In the genomic region with DNA sequence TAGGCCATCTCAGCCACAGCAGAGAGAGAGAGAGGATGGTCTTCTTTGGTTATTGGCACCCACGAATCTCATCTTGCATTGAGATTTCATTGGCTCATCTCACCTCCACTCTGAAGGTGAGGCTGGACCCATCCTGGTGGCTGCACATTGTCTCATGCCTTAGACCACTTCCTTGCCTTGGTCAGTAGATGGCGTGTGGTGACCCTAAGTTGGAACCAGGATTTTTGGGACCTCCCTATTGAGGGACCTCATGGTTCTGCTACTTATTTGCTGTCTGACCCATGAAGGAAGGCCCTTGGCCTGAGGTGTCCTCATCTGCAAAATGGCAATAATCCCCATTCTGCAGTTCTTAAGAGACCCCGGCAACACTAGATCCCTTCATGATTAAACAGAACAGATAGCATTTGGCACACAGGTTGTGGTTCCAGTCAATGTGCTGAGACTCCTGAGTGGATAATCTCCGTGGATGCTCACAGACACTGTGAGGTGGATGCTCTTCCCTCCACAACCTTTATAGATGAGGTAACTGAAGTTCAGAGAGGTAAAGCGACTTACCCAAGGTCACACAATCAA, we compare ENCODE assay signal across 8 cellular contexts. TPM values are rescaled to one million over a fixed set of nuclear protein-coding genes. Genes with fewer than 3 reads are reported as not detected.
DNase-seq lines count a peak whose midpoint lies in the region; ATAC-seq and TF ChIP-seq lines count a peak whose summit lies in the region.

No MANE protein-coding gene starts in this region.

- H3K27ac Mint-ChIP-seq in stimulated activated effector memory CD8-positive, alpha-beta T cell treated with anti-CD3 and anti-CD28 coated beads, Interleukin-12 subunit alpha, Interleukin-12 subunit beta, amount 100 ng/mL, for 72 hours: no peak overlapping the region

- ATAC-seq in stimulated activated effector memory CD8-positive, alpha-beta T cell treated with anti-CD3 and anti-CD28 coated beads, Interleukin-12 subunit alpha, Interleukin-12 subunit beta, amount 100 ng/mL, for 72 hours: peak; percentile 53

- no peaks in the 10 kb centered on the region for H4K20me1 ChIP-seq in OCI-LY7 (ENCODE audit: insufficient read depth, low read length)

- TF ChIP-seq CTCF in GM12873 (IDR thresholded peaks at IDR 0.05; ENCODE audit: insufficient read depth, low read depth, low read length, missing control alignments) (peak; percentile 84), OCI-LY7 (conservative IDR thresholded peaks at IDR 0.05; ENCODE audit: low read length) (peak; percentile 83), coronary artery (IDR thresholded peaks at IDR 0.05) (no peak)

- intact Hi-C loops in OCI-LY7 (cut with micrococcal nuclease; ENCODE audit: unreplicated experiment): loop anchor here (1.0 kb wide), 1 partner anchor 225 kb away; no protein-coding TSS in a partner anchor

- no peaks in the 10 kb centered on the region for H3K4me1 ChIP-seq in OCI-LY7 (ENCODE audit: insufficient read depth, low read length, poor library complexity, severe bottlenecking)

- no peaks in the 10 kb centered on the region for H3K79me2 ChIP-seq in OCI-LY7 (ENCODE audit: insufficient read depth, low read depth, low read length)

- no TSS peak for BruUV-seq in OCI-LY7 (replicated peaks; lab: Mats Ljungman, UMichigan)

- H3K4me3 Mint-ChIP-seq in stimulated activated effector memory CD8-positive, alpha-beta T cell treated with anti-CD3 and anti-CD28 coated beads, Interleukin-12 subunit alpha, Interleukin-12 subunit beta, amount 100 ng/mL, for 72 hours: no peak overlapping the region

- no peaks in the 10 kb centered on the region for H3K4me1 Mint-ChIP-seq in stimulated activated effector memory CD8-positive, alpha-beta T cell treated with anti-CD3 and anti-CD28 coated beads, Interleukin-12 subunit alpha, Interleukin-12 subunit beta, amount 100 ng/mL, for 72 hours

- H3K4me3 ChIP-seq in OCI-LY7 (ENCODE audit: low read depth, low read length, poor library complexity, severe bottlenecking) (no peak overlapping the region), coronary artery (no peak overlapping the region)

- H3K27ac ChIP-seq in OCI-LY7 (ENCODE audit: low read depth, low read length, poor library complexity, severe bottlenecking): no peak overlapping the region
- H3K27ac ChIP-seq in coronary artery: no peak overlapping the region

- no peak overlapping the region for H2AFZ ChIP-seq in OCI-LY7 (ENCODE audit: low read length)

- H3K9me3 Mint-ChIP-seq in stimulated activated effector memory CD8-positive, alpha-beta T cell treated with anti-CD3 and anti-CD28 coated beads, Interleukin-12 subunit alpha, Interleukin-12 subunit beta, amount 100 ng/mL, for 72 hours: no peaks in the 10 kb centered on the region

- DNase-seq in AML-193 (lab: John Stamatoyannopoulos, UW) (peak; percentile 2 to 36), OCI-LY7 (ENCODE audit: low spot score) (peak; percentile 57), fibroblast of gingiva (ENCODE audit: low read depth) (peak; percentile 29), amniotic stem cell (lab: John Stamatoyannopoulos, UW) (no peak), coronary artery (ENCODE audit: low spot score) (no peak)
- DNase-seq in stimulated activated effector memory CD8-positive, alpha-beta T cell treated with anti-CD3 and anti-CD28 coated beads, Interleukin-12 subunit alpha, Interleukin-12 subunit beta, amount 100 ng/mL, for 72 hours (ENCODE audit: low spot score in 2 of 2): peak in 1 of 2 donors; percentile 51
- no peak for DNase-seq in activated CD8-positive, alpha-beta memory T cell treated with anti-CD3 and anti-CD28 coated beads, Interleukin-2, amount 50 U/mL, for 48 hours

- H3K36me3 ChIP-seq in OCI-LY7 (ENCODE audit: insufficient read depth, low read length): no peaks in the 10 kb centered on the region

- POLR2A ChIA-PET in OCI-LY7 (lab: Charles Lee): no interaction called here

- no peak overlapping the region for H3K4me2 ChIP-seq in OCI-LY7 (ENCODE audit: low read length)

- no peaks in the 10 kb centered on the region for H3K9me3 ChIP-seq in OCI-LY7 (ENCODE audit: low read length)

- H3K9me2 ChIP-seq in OCI-LY7 (ENCODE audit: insufficient read depth, low read length): no peaks in the 10 kb centered on the region

- no peaks in the 10 kb centered on the region for H3K36me3 Mint-ChIP-seq in stimulated activated effector memory CD8-positive, alpha-beta T cell treated with anti-CD3 and anti-CD28 coated beads, Interleukin-12 subunit alpha, Interleukin-12 subunit beta, amount 100 ng/mL, for 72 hours

- CTCF ChIA-PET in OCI-LY7 (lab: Charles Lee; ENCODE audit: unreplicated experiment): interaction anchor here (0.7 kb wide), 1 partner anchor 221 kb away, joined by 3 read pairs; no protein-coding TSS in a partner anchor

RNA-seq across cellular contexts. Expression of a gene that starts 21.5 kb away (rescaled TPM):
- total RNA-seq in OCI-LY7 (2014; rRNA removed; shearing (Covaris generic)): 26.4 and 28.5 TPM in 2 replicates
- 19.8 and 20.3 TPM in 2 replicates for total RNA-seq in OCI-LY7 (2022)

Comparison
In these comparisons a context has a peak if more than half of its experiments do, and no peak if none do; other contexts are left out.
1. DNase-seq: peak in AML-193 (2 of 2), OCI-LY7 (single experiment) and fibroblast of gingiva (single experiment); none in activated CD8-positive, alpha-beta memory T cell treated with anti-CD3 and anti-CD28 coated beads, Interleukin-2, amount 50 U/mL, for 48 hours (single experiment), amniotic stem cell (single experiment) and coronary artery (single experiment).